1 cellular context compared by ENCODE assay signal in the genomic region with DNA sequence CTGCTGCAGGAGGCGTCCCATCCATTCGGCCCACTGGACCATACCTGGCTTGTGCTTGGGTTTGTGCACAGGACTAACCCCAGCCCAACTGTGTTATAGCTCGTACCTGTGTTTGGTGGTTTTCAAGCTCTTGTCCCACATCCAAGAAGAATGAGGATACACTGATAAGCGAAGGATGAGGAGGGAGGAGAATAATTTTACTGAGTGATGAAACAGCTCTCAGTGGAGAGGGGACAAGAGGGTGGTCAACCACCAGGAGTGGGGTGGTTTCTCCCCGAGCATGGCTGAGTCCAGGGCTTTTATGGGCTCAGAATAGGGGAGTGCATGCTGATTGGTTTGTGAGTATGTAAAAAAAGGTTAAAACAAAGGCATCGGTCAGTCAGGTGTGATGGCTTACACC.
A peak's percentile ranks its signal among the peaks of the same experiment; 100 is the strongest.
TF ChIP-seq lines count a peak whose summit lies in the region.

No MANE protein-coding gene starts in this region.

TF ChIP-seq in K562, 482 proteins besides CTCF, POLR2A, EP300 and RAD21 (continued from another document and continues in another):
- peak in 1 of 2 experiments; percentile 90; a peak in 1 of 3 replicates for TF ChIP-seq CBX3 (IDR thresholded peaks at IDR 0.05; ENCODE audit: borderline replicate concordance in 1 of 2, low read length in 2 of 2)
- no peak for TF ChIP-seq KLF13 (tag; IDR thresholded peaks at IDR 0.05; ENCODE audit: borderline replicate concordance, low read depth)
- no peak for TF ChIP-seq FOXA1 (IDR thresholded peaks at IDR 0.05; ENCODE audit: borderline replicate concordance)
- peak; percentile 95 for TF ChIP-seq ZNF707 (CRISPR knock-in tag; conservative IDR thresholded peaks at IDR 0.05)
- TF ChIP-seq ZNF75A (CRISPR knock-in tag; IDR thresholded peaks at IDR 0.05), result no peak
- no peak for TF ChIP-seq HMGXB4 (CRISPR knock-in tag; IDR thresholded peaks at IDR 0.05)
- no peak for TF ChIP-seq SFPQ (IDR thresholded peaks at IDR 0.05; ENCODE audit: low read depth, low read length)
- TF ChIP-seq, protein P1, sequence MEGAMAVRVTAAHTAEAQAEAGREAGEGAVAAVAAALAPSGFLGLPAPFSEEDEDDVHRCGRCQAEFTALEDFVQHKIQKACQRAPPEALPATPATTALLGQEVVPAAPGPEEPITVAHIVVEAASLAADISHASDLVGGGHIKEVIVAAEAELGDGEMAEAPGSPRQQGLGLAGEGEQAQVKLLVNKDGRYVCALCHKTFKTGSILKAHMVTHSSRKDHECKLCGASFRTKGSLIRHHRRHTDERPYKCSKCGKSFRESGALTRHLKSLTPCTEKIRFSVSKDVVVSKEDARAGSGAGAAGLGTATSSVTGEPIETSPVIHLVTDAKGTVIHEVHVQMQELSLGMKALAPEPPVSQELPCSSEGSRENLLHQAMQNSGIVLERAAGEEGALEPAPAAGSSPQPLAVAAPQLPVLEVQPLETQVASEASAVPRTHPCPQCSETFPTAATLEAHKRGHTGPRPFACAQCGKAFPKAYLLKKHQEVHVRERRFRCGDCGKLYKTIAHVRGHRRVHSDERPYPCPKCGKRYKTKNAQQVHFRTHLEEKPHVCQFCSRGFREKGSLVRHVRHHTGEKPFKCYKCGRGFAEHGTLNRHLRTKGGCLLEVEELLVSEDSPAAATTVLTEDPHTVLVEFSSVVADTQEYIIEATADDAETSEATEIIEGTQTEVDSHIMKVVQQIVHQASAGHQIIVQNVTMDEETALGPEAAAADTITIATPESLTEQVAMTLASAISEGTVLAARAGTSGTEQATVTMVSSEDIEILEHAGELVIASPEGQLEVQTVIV (CRISPR knock-in tag; IDR thresholded peaks at IDR 0.05; ENCODE audit: borderline replicate concordance), result no peak
- no peak for TF ChIP-seq TARDBP (IDR thresholded peaks at IDR 0.05)
- TF ChIP-seq ZNF766 (CRISPR knock-in tag; conservative IDR thresholded peaks at IDR 0.05), result 0 out of 2 replicates have a peak, but pooled peaks have one; percentile 35
- no peak for TF ChIP-seq ZC3H8 (IDR thresholded peaks at IDR 0.05)
- TF ChIP-seq CCNT2 (IDR thresholded peaks at IDR 0.05; ENCODE audit: borderline replicate concordance, extremely low read depth, insufficient read length, low read depth, low read length), result no peak
- TF ChIP-seq MCM3 (IDR thresholded peaks at IDR 0.05), result no peak
- TF ChIP-seq CGGBP1 (CRISPR knock-in tag; IDR thresholded peaks at IDR 0.05), result no peak
- TF ChIP-seq HNRNPUL1 (IDR thresholded peaks at IDR 0.05; ENCODE audit: low read length), result no peak
- no peak for TF ChIP-seq U2AF1 (optimal IDR thresholded peaks at IDR 0.05; ENCODE audit: low read depth, low read length)
- TF ChIP-seq, protein P2, sequence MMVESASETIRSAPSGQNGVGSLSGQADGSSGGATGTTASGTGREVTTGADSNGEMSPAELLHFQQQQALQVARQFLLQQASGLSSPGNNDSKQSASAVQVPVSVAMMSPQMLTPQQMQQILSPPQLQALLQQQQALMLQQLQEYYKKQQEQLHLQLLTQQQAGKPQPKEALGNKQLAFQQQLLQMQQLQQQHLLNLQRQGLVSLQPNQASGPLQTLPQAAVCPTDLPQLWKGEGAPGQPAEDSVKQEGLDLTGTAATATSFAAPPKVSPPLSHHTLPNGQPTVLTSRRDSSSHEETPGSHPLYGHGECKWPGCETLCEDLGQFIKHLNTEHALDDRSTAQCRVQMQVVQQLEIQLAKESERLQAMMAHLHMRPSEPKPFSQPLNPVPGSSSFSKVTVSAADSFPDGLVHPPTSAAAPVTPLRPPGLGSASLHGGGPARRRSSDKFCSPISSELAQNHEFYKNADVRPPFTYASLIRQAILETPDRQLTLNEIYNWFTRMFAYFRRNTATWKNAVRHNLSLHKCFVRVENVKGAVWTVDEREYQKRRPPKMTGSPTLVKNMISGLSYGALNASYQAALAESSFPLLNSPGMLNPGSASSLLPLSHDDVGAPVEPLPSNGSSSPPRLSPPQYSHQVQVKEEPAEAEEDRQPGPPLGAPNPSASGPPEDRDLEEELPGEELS (CRISPR knock-in tag; IDR thresholded peaks at IDR 0.05; ENCODE audit: borderline replicate concordance), result no peak
- no peak for TF ChIP-seq TFAM (CRISPR knock-in tag; conservative IDR thresholded peaks at IDR 0.05)
- TF ChIP-seq SRSF9 (IDR thresholded peaks at IDR 0.05; ENCODE audit: borderline replicate concordance, low read depth, low read length), result no peak
- TF ChIP-seq TAF7 (tag; IDR thresholded peaks at IDR 0.05), result no peak
- no peak for TF ChIP-seq SRSF7 (optimal IDR thresholded peaks at IDR 0.05; ENCODE audit: low read depth, low read length)
- no peak for TF ChIP-seq MTA1 (IDR thresholded peaks at IDR 0.05; ENCODE audit: borderline replicate concordance)
- TF ChIP-seq XRCC5 (IDR thresholded peaks at IDR 0.05; ENCODE audit: low read depth, low read length), result no peak
- TF ChIP-seq GABPB1 (CRISPR knock-in tag; IDR thresholded peaks at IDR 0.05), result no peak
- TF ChIP-seq, protein P3, sequence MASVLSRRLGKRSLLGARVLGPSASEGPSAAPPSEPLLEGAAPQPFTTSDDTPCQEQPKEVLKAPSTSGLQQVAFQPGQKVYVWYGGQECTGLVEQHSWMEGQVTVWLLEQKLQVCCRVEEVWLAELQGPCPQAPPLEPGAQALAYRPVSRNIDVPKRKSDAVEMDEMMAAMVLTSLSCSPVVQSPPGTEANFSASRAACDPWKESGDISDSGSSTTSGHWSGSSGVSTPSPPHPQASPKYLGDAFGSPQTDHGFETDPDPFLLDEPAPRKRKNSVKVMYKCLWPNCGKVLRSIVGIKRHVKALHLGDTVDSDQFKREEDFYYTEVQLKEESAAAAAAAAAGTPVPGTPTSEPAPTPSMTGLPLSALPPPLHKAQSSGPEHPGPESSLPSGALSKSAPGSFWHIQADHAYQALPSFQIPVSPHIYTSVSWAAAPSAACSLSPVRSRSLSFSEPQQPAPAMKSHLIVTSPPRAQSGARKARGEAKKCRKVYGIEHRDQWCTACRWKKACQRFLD (CRISPR knock-in tag; IDR thresholded peaks at IDR 0.05), result no peak
- TF ChIP-seq NFIC (IDR thresholded peaks at IDR 0.05), result no peak
- TF ChIP-seq, protein P4, sequence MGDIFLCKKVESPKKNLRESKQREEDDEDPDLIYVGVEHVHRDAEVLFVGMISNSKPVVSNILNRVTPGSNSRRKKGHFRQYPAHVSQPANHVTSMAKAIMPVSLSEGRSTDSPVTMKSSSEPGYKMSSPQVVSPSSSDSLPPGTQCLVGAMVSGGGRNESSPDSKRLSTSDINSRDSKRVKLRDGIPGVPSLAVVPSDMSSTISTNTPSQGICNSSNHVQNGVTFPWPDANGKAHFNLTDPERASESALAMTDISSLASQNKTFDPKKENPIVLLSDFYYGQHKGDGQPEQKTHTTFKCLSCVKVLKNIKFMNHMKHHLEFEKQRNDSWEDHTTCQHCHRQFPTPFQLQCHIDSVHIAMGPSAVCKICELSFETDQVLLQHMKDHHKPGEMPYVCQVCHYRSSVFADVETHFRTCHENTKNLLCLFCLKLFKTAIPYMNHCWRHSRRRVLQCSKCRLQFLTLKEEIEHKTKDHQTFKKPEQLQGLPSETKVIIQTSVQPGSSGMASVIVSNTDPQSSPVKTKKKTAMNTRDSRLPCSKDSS (IDR thresholded peaks at IDR 0.05; ENCODE audit: low read depth, partially characterized antibody), result peak; percentile 79
- TF ChIP-seq MBD1 (CRISPR knock-in tag; IDR thresholded peaks at IDR 0.05), result no peak
- no peak for TF ChIP-seq MBD2 (IDR thresholded peaks at IDR 0.05; ENCODE audit: borderline replicate concordance, low read depth)
- TF ChIP-seq MTF1 (CRISPR knock-in tag; IDR thresholded peaks at IDR 0.05; ENCODE audit: borderline replicate concordance), result no peak
- no peak for TF ChIP-seq ZNF830 (CRISPR knock-in tag; IDR thresholded peaks at IDR 0.05)
- TF ChIP-seq, protein P5, sequence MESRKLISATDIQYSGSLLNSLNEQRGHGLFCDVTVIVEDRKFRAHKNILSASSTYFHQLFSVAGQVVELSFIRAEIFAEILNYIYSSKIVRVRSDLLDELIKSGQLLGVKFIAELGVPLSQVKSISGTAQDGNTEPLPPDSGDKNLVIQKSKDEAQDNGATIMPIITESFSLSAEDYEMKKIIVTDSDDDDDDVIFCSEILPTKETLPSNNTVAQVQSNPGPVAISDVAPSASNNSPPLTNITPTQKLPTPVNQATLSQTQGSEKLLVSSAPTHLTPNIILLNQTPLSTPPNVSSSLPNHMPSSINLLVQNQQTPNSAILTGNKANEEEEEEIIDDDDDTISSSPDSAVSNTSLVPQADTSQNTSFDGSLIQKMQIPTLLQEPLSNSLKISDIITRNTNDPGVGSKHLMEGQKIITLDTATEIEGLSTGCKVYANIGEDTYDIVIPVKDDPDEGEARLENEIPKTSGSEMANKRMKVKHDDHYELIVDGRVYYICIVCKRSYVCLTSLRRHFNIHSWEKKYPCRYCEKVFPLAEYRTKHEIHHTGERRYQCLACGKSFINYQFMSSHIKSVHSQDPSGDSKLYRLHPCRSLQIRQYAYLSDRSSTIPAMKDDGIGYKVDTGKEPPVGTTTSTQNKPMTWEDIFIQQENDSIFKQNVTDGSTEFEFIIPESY (CRISPR knock-in tag; IDR thresholded peaks at IDR 0.05), result no peak
- TF ChIP-seq, protein P6, sequence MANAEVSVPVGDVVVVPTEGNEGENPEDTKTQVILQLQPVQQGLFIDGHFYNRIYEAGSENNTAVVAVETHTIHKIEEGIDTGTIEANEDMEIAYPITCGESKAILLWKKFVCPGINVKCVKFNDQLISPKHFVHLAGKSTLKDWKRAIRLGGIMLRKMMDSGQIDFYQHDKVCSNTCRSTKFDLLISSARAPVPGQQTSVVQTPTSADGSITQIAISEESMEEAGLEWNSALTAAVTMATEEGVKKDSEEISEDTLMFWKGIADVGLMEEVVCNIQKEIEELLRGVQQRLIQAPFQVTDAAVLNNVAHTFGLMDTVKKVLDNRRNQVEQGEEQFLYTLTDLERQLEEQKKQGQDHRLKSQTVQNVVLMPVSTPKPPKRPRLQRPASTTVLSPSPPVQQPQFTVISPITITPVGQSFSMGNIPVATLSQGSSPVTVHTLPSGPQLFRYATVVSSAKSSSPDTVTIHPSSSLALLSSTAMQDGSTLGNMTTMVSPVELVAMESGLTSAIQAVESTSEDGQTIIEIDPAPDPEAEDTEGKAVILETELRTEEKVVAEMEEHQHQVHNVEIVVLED (CRISPR knock-in tag; IDR thresholded peaks at IDR 0.05), result no peak
- no peak for TF ChIP-seq CREBBP (IDR thresholded peaks at IDR 0.05; ENCODE audit: low read depth, low read length)
- TF ChIP-seq HDAC1 (IDR thresholded peaks at IDR 0.05), result 0 out of 4 replicates have a peak, but pooled peaks of 1 of the 2 experiments have one; percentile 24
- no peak for TF ChIP-seq TBL1XR1 (IDR thresholded peaks at IDR 0.05; ENCODE audit: low read length in 2 of 2)
- no peak for TF ChIP-seq SPI1 (IDR thresholded peaks at IDR 0.05; ENCODE audit: borderline replicate concordance, low read depth, low read length)
- TF ChIP-seq ZFP1 (CRISPR knock-in tag; IDR thresholded peaks at IDR 0.05), result no peak
- TF ChIP-seq HMG20A (CRISPR knock-in tag; conservative IDR thresholded peaks at IDR 0.05), result no peak
- TF ChIP-seq SIRT6 (IDR thresholded peaks at IDR 0.05; ENCODE audit: low read depth, low read length), result no peak
- peak; percentile 96 for TF ChIP-seq TRIM28 (IDR thresholded peaks at IDR 0.05)
- TF ChIP-seq FOXJ2 (tag; IDR thresholded peaks at IDR 0.05), result no peak
- TF ChIP-seq NCOA4 (IDR thresholded peaks at IDR 0.05; ENCODE audit: partially characterized antibody), result no peak
